In the genomic region with DNA sequence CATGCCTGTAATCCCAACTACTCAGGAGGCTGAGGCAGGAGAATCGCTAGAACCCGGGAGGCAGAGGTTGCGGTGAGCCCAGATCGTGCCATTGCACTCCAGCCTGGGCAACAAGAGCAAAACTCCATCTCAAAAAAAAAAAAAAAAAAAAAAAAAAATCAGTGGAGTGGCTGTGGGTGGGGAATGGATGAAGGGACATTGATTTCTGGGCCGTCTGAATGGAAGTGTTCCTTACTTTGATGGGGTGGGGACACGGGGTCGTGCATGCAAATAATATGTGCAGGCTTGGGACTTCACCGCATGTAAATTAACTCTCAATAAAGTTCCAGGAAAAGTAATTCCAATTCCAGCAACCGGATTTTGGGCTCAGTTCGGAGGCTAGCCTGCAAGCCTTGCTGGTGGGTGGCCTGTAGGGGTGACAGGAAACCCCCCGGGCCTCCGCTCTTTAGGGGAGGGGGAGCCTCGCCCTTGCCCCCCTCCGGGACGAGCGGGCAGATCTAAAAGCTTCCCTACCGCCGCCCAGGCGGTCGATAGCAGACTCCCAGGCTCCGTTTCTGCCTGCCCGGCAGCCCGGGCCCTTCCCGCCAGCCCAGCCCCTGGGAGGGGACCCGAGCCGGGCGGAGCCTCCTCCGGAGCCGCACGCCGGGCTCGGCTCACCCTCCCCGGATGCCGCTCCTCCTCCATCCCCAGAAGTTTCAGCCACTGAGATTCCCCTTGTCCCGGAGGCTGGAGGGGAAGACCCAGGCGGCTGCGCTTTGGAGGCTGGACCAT, we compare ENCODE assay signal across 9 cellular contexts. TPM values are rescaled to one million over a fixed set of nuclear protein-coding genes. Genes with fewer than 3 reads are reported as not detected.
DNase-seq lines count a peak whose midpoint lies in the region; ATAC-seq and TF ChIP-seq lines count a peak whose summit lies in the region.
"Had no signal": no experiment of that assay in that cellular context is flagged by ENCODE, and none has a peak within 500 bp of the region (broad histone marks: within the 10 kb centered on the region; RNA-seq: fewer than 3 reads in every experiment).

No MANE protein-coding gene starts in this region.

- H3K4me1 Mint-ChIP-seq in nephron progenitor cell, result no peaks in the 10 kb centered on the region

- H3K9me2 ChIP-seq in MM.1S (replicated peaks; ENCODE audit: insufficient read depth, low read length), result no peaks in the 10 kb centered on the region

- no peak overlapping the region for H3K27ac Mint-ChIP-seq in nephron progenitor cell

- TF ChIP-seq CTCF in epithelial cell of esophagus (IDR thresholded peaks at IDR 0.05; ENCODE audit: insufficient read depth, low read depth, low read length, missing control alignments) (no peak), nephron progenitor cell (IDR thresholded peaks at IDR 0.05) (no peak), MM.1S (IDR thresholded peaks at IDR 0.05; ENCODE audit: low read length) (no peak), tibial nerve (IDR thresholded peaks at IDR 0.05) (no peak)

- H3K4me2 ChIP-seq in BLaER1 (peak overlapping the region; percentile 54), MM.1S (ENCODE audit: low read depth, low read length) (no peak overlapping the region)

- H3K9me3 Mint-ChIP-seq in nephron progenitor cell, result peaks cover 5% of the 10 kb centered on the region

- no peak for TF ChIP-seq POLR2A in tibial nerve (IDR thresholded peaks at IDR 0.05)

- H2AFZ ChIP-seq in MM.1S (ENCODE audit: low read length), result no peak overlapping the region

- no peaks in the 10 kb centered on the region for H3F3A ChIP-seq in MM.1S (ENCODE audit: insufficient read depth, low read length)

- no peaks in the 10 kb centered on the region for H3K27me3 ChIP-seq in BLaER1
- H3K27me3 ChIP-seq in MG63, result no peaks in the 10 kb centered on the region
- peaks cover 59% of the 10 kb centered on the region for H3K27me3 ChIP-seq in MM.1S (replicated peaks; ENCODE audit: insufficient read depth, low read length)
- H3K27me3 ChIP-seq in tibial nerve, result peaks cover 0 to 5% of the 10 kb centered on the region in 2 donors

- 14% methylated on average over 28 to 37 of the region's 37 CpGs for WGBS in tibial nerve, 2 donors

- H3K4me1 ChIP-seq in BLaER1 (peaks cover 7% of the 10 kb centered on the region), MM.1S (ENCODE audit: low read length) (no peaks in the 10 kb centered on the region), tibial nerve (peaks cover 0 to 6% (median 3%) of the 10 kb centered on the region in 4 donors)

- H3K9ac ChIP-seq in BLaER1 (no peak overlapping the region), MM.1S (ENCODE audit: low read length) (no peak overlapping the region)

- no peaks in the 10 kb centered on the region for H3K36me3 ChIP-seq in BLaER1
- no peaks in the 10 kb centered on the region for H3K36me3 ChIP-seq in MG63
- no peaks in the 10 kb centered on the region for H3K36me3 ChIP-seq in MM.1S (replicated peaks; ENCODE audit: insufficient read depth, low read length)
- no peaks in the 10 kb centered on the region for H3K36me3 ChIP-seq in tibial nerve
- H3K36me3 ChIP-seq: neutrophil had no signal

- no peak for TF ChIP-seq EP300 in tibial nerve (IDR thresholded peaks at IDR 0.05)

- no peaks in the 10 kb centered on the region for H3K27me3 Mint-ChIP-seq in nephron progenitor cell (ENCODE audit: low read depth, poor library complexity)

- H3K9me3 ChIP-seq in BLaER1, result no peaks in the 10 kb centered on the region
- no peaks in the 10 kb centered on the region; the same call in 1 of the 2 replicates for H3K9me3 ChIP-seq in MG63
- H3K9me3 ChIP-seq in MM.1S (replicated peaks; ENCODE audit: insufficient read depth, low read length), result no peaks in the 10 kb centered on the region
- H3K9me3 ChIP-seq in tibial nerve, result peaks cover 0 to 3% (median 0%) of the 10 kb centered on the region in 4 donors
- H3K9me3 ChIP-seq: neutrophil had no signal

- H4K20me1 ChIP-seq in BLaER1 (no peaks in the 10 kb centered on the region), MM.1S (ENCODE audit: insufficient read depth, low read length) (no peaks in the 10 kb centered on the region)

- H3K36me3 Mint-ChIP-seq in nephron progenitor cell (ENCODE audit: low read depth), result peaks cover 4% of the 10 kb centered on the region

- H3K4me3 ChIP-seq in BLaER1, result no peak overlapping the region
- peak overlapping the region; percentile 30 for H3K4me3 ChIP-seq in MG63
- no peak overlapping the region for H3K4me3 ChIP-seq in epithelial cell of esophagus (ENCODE audit: low read length)
- H3K4me3 ChIP-seq in MM.1S (ENCODE audit: low read length), result no peak overlapping the region
- H3K4me3 ChIP-seq in tibial nerve, result peak overlapping the region in 2 of 4 donors; percentile 38 to 43

- no peaks in the 10 kb centered on the region for H3K79me2 ChIP-seq in MM.1S (ENCODE audit: low read length)

- peak overlapping the region; percentile 52 for H3K4me3 Mint-ChIP-seq in nephron progenitor cell

- H3K27ac ChIP-seq in BLaER1 (no peak overlapping the region), MM.1S (ENCODE audit: low read length) (no peak overlapping the region), tibial nerve (no peak overlapping the region)
- H3K27ac ChIP-seq: neutrophil had no signal

- no peak for ATAC-seq in GM18498 (IDR thresholded peaks at IDR 0.05; ENCODE audit: unreplicated experiment)

- DNase-seq in MG63 (peak; percentile 55), epithelial cell of esophagus (ENCODE audit: low read depth) (peak; percentile 24), nephron progenitor cell (peak; percentile 39), MM.1S (no peak), tibial nerve (ENCODE audit: low spot score in 2 of 2) (no peak), mesenteric fat pad (ENCODE audit: low spot score) (no peak)

RNA-seq across cellular contexts. Expression of gene ADGRE5, which starts 48.0 kb away (rescaled TPM):
- 37.5 and 56.7 TPM in 2 replicates for total RNA-seq in MG63 (2014; rRNA removed; shearing (Covaris generic); ENCODE audit: low replicate concordance)
- 10 to 100 TPM; 22.0 to 40.9 (median 27.7) TPM for total RNA-seq in tibial nerve
- total RNA-seq in mesenteric fat pad, result 127 TPM

Comparison
In these comparisons a context has a peak if more than half of its experiments do, and no peak if none do; other contexts are left out.
1. DNase-seq: peak in MG63 (single experiment), epithelial cell of esophagus (single experiment) and nephron progenitor cell (single experiment); none in MM.1S (single experiment), tibial nerve (0 of 2) and mesenteric fat pad (single experiment).